11 cellular contexts compared by ENCODE assay signal in genomic region chr9:95793924-95794828, GRCh38.
A peak's percentile ranks its signal among the peaks of the same experiment; 100 is the strongest.
DNase-seq lines count a peak whose midpoint lies in the region; ATAC-seq and TF ChIP-seq lines count a peak whose summit lies in the region.
"Had no signal": no experiment of that assay in that cellular context is flagged by ENCODE, and none has a peak within 500 bp of the region (broad histone marks: within the 10 kb centered on the region; RNA-seq: fewer than 3 reads in every experiment).

No MANE protein-coding gene starts in this region.

- intact Hi-C loops in ascending aorta (cut with DNase I), result loop anchor here (5.0 to 10.0 kb wide), 2 partner anchors 83 to 279 kb away; partner anchors contain the start of genes ERCC6L2 and PTCH1

- ATAC-seq in HG02763 (IDR thresholded peaks at IDR 0.05; ENCODE audit: unreplicated experiment), result no peak

- CTCF ChIA-PET in RWPE1 (lab: Yijun Ruan, JAX), result interaction anchor here (0.7 kb wide), 2 partner anchors 21 to 30 kb away, joined by 3 read pairs; no protein-coding TSS in a partner anchor

- H3K27ac Mint-ChIP-seq in osteocyte (ENCODE audit: unreplicated experiment), result peak overlapping the region; percentile 72

- TF ChIP-seq CTCF in RWPE1 (conservative IDR thresholded peaks at IDR 0.05; ENCODE audit: low read depth) (no peak), osteocyte (IDR thresholded peaks at IDR 0.05) (no peak), ascending aorta (IDR thresholded peaks at IDR 0.05) (no peak)

- no peaks in the 10 kb centered on the region for H3K27me3 ChIP-seq in ascending aorta

- H3K36me3 Mint-ChIP-seq in osteocyte (ENCODE audit: unreplicated experiment), result no peaks in the 10 kb centered on the region

- POLR2A ChIA-PET in RWPE1 (lab: Yijun Ruan, JAX; ENCODE audit: low non-redundant PET), result no interaction called here

- H3K36me3 ChIP-seq in ascending aorta, result no peaks in the 10 kb centered on the region

- H3K9me3 Mint-ChIP-seq in osteocyte (ENCODE audit: unreplicated experiment), result peaks cover 4% of the 10 kb centered on the region

- H3K9me3 ChIP-seq in ascending aorta, result no peaks in the 10 kb centered on the region
- H3K9me3 ChIP-seq: psoas muscle had no signal

- DNase-seq in Caki2 (ENCODE audit: low read depth) (peak; percentile 87), RWPE1 (ENCODE audit: low spot score) (peak; percentile 34), fibroblast of peridontal ligament (ENCODE audit: extremely low read depth) (peak; percentile 99), osteocyte (ENCODE audit: extremely low spot score, unreplicated experiment) (no peak), ascending aorta (ENCODE audit: low spot score in 2 of 2) (no peak), SHP77 (lab: John Stamatoyannopoulos, UW) (no peak), NCI-H2196 treated with DMSO at 0.1 percent for 48 hours (lab: John Stamatoyannopoulos, UW; ENCODE audit: unreplicated experiment) (no peak)
- DNase-seq: effector CD4-positive, alpha-beta T cell; NCI-H1105 treated with DMSO at 0.1 percent for 48 hours; psoas muscle had no signal

- H3K4me3 ChIP-seq in ascending aorta, result no peak overlapping the region
- H3K4me3 ChIP-seq: psoas muscle had no signal

- no peak overlapping the region for H3K4me3 Mint-ChIP-seq in osteocyte (ENCODE audit: unreplicated experiment)

- peaks cover 4 to 8% of the 10 kb centered on the region in 2 donors for H3K4me1 ChIP-seq in ascending aorta
- H3K4me1 ChIP-seq: psoas muscle had no signal

- H3K4me1 Mint-ChIP-seq in osteocyte (ENCODE audit: unreplicated experiment), result peaks cover 24% of the 10 kb centered on the region

- H3K27ac ChIP-seq in RWPE1 (peak overlapping the region; percentile 78), ascending aorta (peak overlapping the region in 1 of 2 donors; percentile 2)
- H3K27ac ChIP-seq: psoas muscle had no signal

- H3K27me3 Mint-ChIP-seq in osteocyte (ENCODE audit: unreplicated experiment), result no peaks in the 10 kb centered on the region

- in situ Hi-C loops in Caki2 (cut with HindIII; ENCODE audit: low pct_unique_long_range_greater_than_20kb, low sequenced_read_pairs), result no loop called here

Comparison
In these comparisons a context has a peak if more than half of its experiments do, and no peak if none do; other contexts are left out.
1. DNase-seq: peak in Caki2 (single experiment), RWPE1 (single experiment) and fibroblast of peridontal ligament (single experiment); none in osteocyte (single experiment), ascending aorta (0 of 2), SHP77 (0 of 2) and NCI-H2196 treated with DMSO at 0.1 percent for 48 hours (single experiment).